ENCODE assay signal across 18 cellular contexts in the genomic region with DNA sequence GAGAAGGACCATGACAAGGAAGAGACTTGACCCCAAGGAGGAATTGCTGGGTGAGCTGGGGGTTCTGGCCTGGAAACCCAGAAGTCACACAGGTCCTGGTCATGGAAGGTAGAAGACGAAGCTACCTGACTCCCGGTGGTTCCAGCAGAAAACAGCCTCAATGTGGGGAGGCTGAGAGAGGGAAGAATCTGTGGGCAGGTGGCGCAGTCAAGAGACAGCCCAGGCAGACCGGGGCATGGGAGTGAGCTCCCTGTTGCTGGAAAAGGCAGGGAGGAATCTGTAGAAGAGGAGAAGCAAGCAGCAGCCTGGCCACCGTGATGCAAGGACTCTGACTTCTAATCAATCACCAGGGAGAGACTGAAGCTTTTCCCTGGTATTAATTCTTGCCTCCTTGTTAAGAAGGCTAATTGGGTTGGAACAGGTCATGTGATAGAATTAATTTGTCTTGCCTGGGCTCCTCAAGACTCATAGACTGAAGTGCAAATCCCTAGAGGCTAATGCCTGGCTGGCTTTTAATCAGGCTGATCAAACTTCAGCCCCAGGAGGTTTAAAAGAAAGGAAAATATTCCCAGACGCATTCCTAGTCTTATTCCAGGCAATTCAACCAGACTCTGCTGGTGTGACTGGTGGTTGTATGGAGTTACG. TPM values are rescaled to one million over a fixed set of nuclear protein-coding genes. Genes with fewer than 3 reads are reported as not detected.
DNase-seq lines count a peak whose midpoint lies in the region; ATAC-seq and TF ChIP-seq lines count a peak whose summit lies in the region.
"Had no signal": no experiment of that assay in that cellular context is flagged by ENCODE, and none has a peak within 500 bp of the region (broad histone marks: within the 10 kb centered on the region; RNA-seq: fewer than 3 reads in every experiment).

No MANE protein-coding gene starts in this region.

- TF ChIP-seq CTCF in dorsolateral prefrontal cortex (IDR thresholded peaks at IDR 0.05 in 54 of 56, conservative IDR thresholded peaks at IDR 0.05 in 2 of 56; ENCODE audit: low read depth in 1 of 56, partially characterized antibody in 56 of 56): no peak

- H3K27me3 ChIP-seq in layer of hippocampus (ENCODE audit: control insufficient read depth, insufficient read depth, low read length) (no peaks in the 10 kb centered on the region), dorsolateral prefrontal cortex (no peaks in the 10 kb centered on the region)
- H3K27me3 ChIP-seq: BLaER1 had no signal

- intact Hi-C loops in posterior vena cava (cut with DNase I): no loop called here
- intact Hi-C loops in dorsolateral prefrontal cortex (cut with DNase I): no loop called here

- H3K27ac ChIP-seq in layer of hippocampus (ENCODE audit: low read depth, low read length): peak overlapping the region; percentile 48
- peak overlapping the region in 19 of 59 donors; percentile 2 to 65 (median 32) for H3K27ac ChIP-seq in dorsolateral prefrontal cortex
- H3K27ac ChIP-seq: BLaER1 had no signal

- DNase-seq in DMS79 treated with DMSO at 0.1 percent for 48 hours (lab: John Stamatoyannopoulos, UW) (peak; percentile 51), NCI-H82 treated with DMSO at 0.1 percent for 48 hours (lab: John Stamatoyannopoulos, UW; ENCODE audit: unreplicated experiment) (peak; percentile 98), posterior vena cava (ENCODE audit: low spot score) (peak; percentile 66), dorsolateral prefrontal cortex (no peak), putamen (ENCODE audit: low spot score) (no peak)
- DNase-seq: GF-D8, KG1, NCI-H1417 treated with DMSO at 0.1 percent for 48 hours, NCI-H2081, NCI-H226, NCI-H69, RPMI8226, SIG-M5 had no signal

- no peak for ATAC-seq in GM18498 (IDR thresholded peaks at IDR 0.05; ENCODE audit: unreplicated experiment)
- ATAC-seq: CD8-positive, alpha-beta T cell had no signal

- no peak overlapping the region for H3K4me3 ChIP-seq in dorsolateral prefrontal cortex
- H3K4me3 ChIP-seq: BLaER1 had no signal

RNA-seq across cellular contexts. Expression of a gene that starts 30.2 kb away (rescaled TPM):
- under 1 TPM; 0.19 to 0.38 TPM for total RNA-seq in posterior vena cava
- total RNA-seq in dorsolateral prefrontal cortex: 1 to 10 TPM in 95 of 120 experiments, under 1 TPM in 25; 0.23 to 7.6 (median 1.5) TPM
- total RNA-seq: CD8-positive, alpha-beta T cell; H1 had no signal

Comparison
In these comparisons a context has a peak if more than half of its experiments do, and no peak if none do; other contexts are left out.
1. DNase-seq: peak in DMS79 treated with DMSO at 0.1 percent for 48 hours (single experiment), NCI-H82 treated with DMSO at 0.1 percent for 48 hours (single experiment) and posterior vena cava (single experiment); none in dorsolateral prefrontal cortex (0 of 10) and putamen (single experiment).